8 cellular contexts compared by ENCODE assay signal in the genomic region with DNA sequence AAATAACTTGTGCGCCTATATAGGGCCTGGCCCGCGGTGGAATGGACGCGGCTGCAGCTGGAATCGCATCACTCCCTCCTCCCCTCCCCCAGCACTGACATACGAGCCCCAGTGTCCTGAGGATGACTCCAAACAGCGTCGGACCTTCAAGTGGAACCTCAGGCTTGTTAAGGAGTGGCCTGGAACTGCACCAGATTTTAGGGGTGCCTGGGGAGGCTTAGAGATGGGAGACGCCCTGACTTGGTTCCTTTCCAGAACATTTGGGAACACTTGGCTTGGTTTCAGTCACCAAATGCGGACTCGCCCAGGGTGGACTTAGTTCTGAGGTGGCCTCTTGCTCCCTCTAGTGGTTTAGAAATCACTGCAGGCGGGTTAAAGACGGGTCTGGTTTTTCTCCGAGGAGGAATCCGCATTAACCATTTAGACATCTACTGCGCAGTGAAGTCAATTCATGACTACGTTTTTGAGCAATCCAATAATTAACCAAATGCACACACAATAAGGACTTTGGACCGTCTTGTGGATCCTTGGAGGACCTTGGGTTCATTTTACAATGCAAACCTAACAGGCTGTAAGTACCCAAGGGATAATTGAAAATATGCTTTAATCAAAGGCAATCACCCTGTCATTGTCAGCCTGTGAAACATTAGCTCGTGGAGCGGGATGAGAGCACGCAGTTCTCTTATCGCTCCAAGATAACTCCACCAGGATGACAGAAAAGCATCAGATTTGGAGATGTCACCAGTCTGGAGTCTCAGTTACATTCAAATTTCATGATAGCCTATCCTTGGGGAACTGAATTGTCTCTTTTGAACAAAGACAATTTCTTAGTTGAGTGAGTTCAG. TPM values are rescaled to one million over a fixed set of nuclear protein-coding genes. Genes with fewer than 3 reads are reported as not detected.
DNase-seq lines count a peak whose midpoint lies in the region; ATAC-seq and TF ChIP-seq lines count a peak whose summit lies in the region.

No MANE protein-coding gene starts in this region.

- peaks cover 28% of the 10 kb centered on the region for H3K27me3 Mint-ChIP-seq in activated CD8-positive, alpha-beta T cell treated with anti-CD3 and anti-CD28 coated beads for 36 hours

- H3K9me3 ChIP-seq in endocrine pancreas (ENCODE audit: control insufficient read depth, low read length): no peaks in the 10 kb centered on the region

- peaks cover 3% of the 10 kb centered on the region for H3K4me1 Mint-ChIP-seq in activated CD8-positive, alpha-beta T cell treated with anti-CD3 and anti-CD28 coated beads for 36 hours (ENCODE audit: low read depth)

- peak overlapping the region; percentile 42 for H3K4me3 Mint-ChIP-seq in activated CD8-positive, alpha-beta T cell treated with anti-CD3 and anti-CD28 coated beads for 36 hours

- H3K27me3 ChIP-seq in ACC112 (ENCODE audit: insufficient read depth, low read length) (no peaks in the 10 kb centered on the region), endocrine pancreas (ENCODE audit: control insufficient read depth, insufficient read depth, low read length) (peaks cover 8% of the 10 kb centered on the region)

- CTCF ChIA-PET in activated CD8-positive, alpha-beta T cell treated with anti-CD3 and anti-CD28 coated beads for 36 hours (lab: Charles Lee): interaction anchor here (0.7 to 6.2 kb wide), 17 partner anchors 10 to 1673 kb away, joined by 3 to 116 read pairs (median 4); no protein-coding TSS in a partner anchor

- POLR2A ChIA-PET in activated CD8-positive, alpha-beta T cell treated with anti-CD3 and anti-CD28 coated beads for 36 hours (lab: Charles Lee): no interaction called here

- no peak overlapping the region for H3K27ac Mint-ChIP-seq in activated CD8-positive, alpha-beta T cell treated with anti-CD3 and anti-CD28 coated beads for 36 hours

- no peaks in the 10 kb centered on the region for H3K79me2 ChIP-seq in ACC112 (ENCODE audit: control insufficient read depth, insufficient read depth, low read length, unreplicated experiment)

- H3K36me3 ChIP-seq in ACC112 (ENCODE audit: insufficient read depth, low read length): no peaks in the 10 kb centered on the region
- no peaks in the 10 kb centered on the region for H3K36me3 ChIP-seq in endocrine pancreas (ENCODE audit: control insufficient read depth, insufficient read depth, low read length)

- no peaks in the 10 kb centered on the region for H3K36me3 Mint-ChIP-seq in activated CD8-positive, alpha-beta T cell treated with anti-CD3 and anti-CD28 coated beads for 36 hours (ENCODE audit: low read depth)

- no peak overlapping the region for H3K9ac ChIP-seq in endocrine pancreas (ENCODE audit: control insufficient read depth, insufficient read depth, low read length)

- H3K9me3 Mint-ChIP-seq in activated CD8-positive, alpha-beta T cell treated with anti-CD3 and anti-CD28 coated beads for 36 hours: no peaks in the 10 kb centered on the region

- intact Hi-C loops in activated CD8-positive, alpha-beta T cell treated with anti-CD3 and anti-CD28 coated beads for 36 hours (cut with micrococcal nuclease): loop anchor here (2.0 kb wide), 1 partner anchor 287 kb away; no protein-coding TSS in a partner anchor

- peak; percentile 89 for TF ChIP-seq CTCF in activated CD8-positive, alpha-beta T cell treated with anti-CD3 and anti-CD28 coated beads for 36 hours (IDR thresholded peaks at IDR 0.05)

- DNase-seq in NCI-H69 (lab: John Stamatoyannopoulos, UW) (peak; percentile 71), lung microvascular endothelial cell (ENCODE audit: low read depth in 2 of 2) (peak; percentile 81 to 85)
- DNase-seq in activated CD8-positive, alpha-beta T cell treated with anti-CD3 and anti-CD28 coated beads for 36 hours: peak; percentile 67
- peak; percentile 66 for DNase-seq in stimulated activated CD8-positive, alpha-beta memory T cell treated with anti-CD3 and anti-CD28 coated beads, Interleukin-4, amount 100 ng/mL, for 48 hours

- H3K4me1 ChIP-seq in ACC112 (ENCODE audit: control insufficient read depth, insufficient read depth, low read length, unreplicated experiment) (peaks cover 10% of the 10 kb centered on the region), endocrine pancreas (ENCODE audit: control insufficient read depth, insufficient read depth, low read length) (no peaks in the 10 kb centered on the region)

- peak overlapping the region; percentile 65 for H3K4me3 ChIP-seq in ACC112 (ENCODE audit: low read depth, low read length)
- H3K4me3 ChIP-seq in endocrine pancreas (ENCODE audit: control insufficient read depth, insufficient read depth, low read length): peak overlapping the region; percentile 48

- ATAC-seq in GM18511 (IDR thresholded peaks at IDR 0.05; ENCODE audit: unreplicated experiment): peak; percentile 84
- peak; percentile 51 for ATAC-seq in HG03565 (IDR thresholded peaks at IDR 0.05; ENCODE audit: unreplicated experiment)
- peak; percentile 83 for ATAC-seq in activated CD8-positive, alpha-beta T cell treated with anti-CD3 and anti-CD28 coated beads for 36 hours

- peak overlapping the region; percentile 40 for H2AFZ ChIP-seq in ACC112 (ENCODE audit: low read length, unreplicated experiment)

- H3K27ac ChIP-seq in ACC112 (ENCODE audit: low read depth, low read length): no peak overlapping the region

RNA-seq across cellular contexts. Expression of gene PDGFRA, which starts 11.2 kb away (rescaled TPM):
- total RNA-seq in activated CD8-positive, alpha-beta T cell treated with anti-CD3 and anti-CD28 coated beads for 36 hours: not detected
- 0.20 and 0.44 TPM in 2 replicates for total RNA-seq in lung microvascular endothelial cell
